ENCODE assay signal across 8 cellular contexts in genomic region chr19:55461259-55461973, GRCh38. TPM values are rescaled to one million over a fixed set of nuclear protein-coding genes. Genes with fewer than 3 reads are reported as not detected.
DNase-seq lines count a peak whose midpoint lies in the region; ATAC-seq lines count a peak whose summit lies in the region.

A gene with protein sequence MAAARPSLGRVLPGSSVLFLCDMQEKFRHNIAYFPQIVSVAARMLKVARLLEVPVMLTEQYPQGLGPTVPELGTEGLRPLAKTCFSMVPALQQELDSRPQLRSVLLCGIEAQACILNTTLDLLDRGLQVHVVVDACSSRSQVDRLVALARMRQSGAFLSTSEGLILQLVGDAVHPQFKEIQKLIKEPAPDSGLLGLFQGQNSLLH (minus strand): TSS chr19:55461642. CDS start chr19:55456486, 5,156 bp downstream.

- ATAC-seq in GM19023 (IDR thresholded peaks at IDR 0.05; ENCODE audit: unreplicated experiment) (peak; percentile 93), HG03280 (IDR thresholded peaks at IDR 0.05; ENCODE audit: unreplicated experiment) (peak; percentile 94)

- no peaks in the 10 kb centered on the region for H3K9me3 Mint-ChIP-seq in immature natural killer cell

- peak within 1 kb of the TSS; percentile 84 to 95 (median 89) for H3K27ac Mint-ChIP-seq in immature natural killer cell

- H3K27me3 Mint-ChIP-seq in immature natural killer cell (ENCODE audit: low read depth in 3 of 3): peaks cover 6 to 9% (median 8%) of the 10 kb centered on the region in 3 donors

- peak; percentile 99 for DNase-seq in AG08396 (ENCODE audit: low spot score)
- DNase-seq in NCI-H345 treated with DMSO at 0.1 percent for 48 hours (lab: John Stamatoyannopoulos, UW; ENCODE audit: unreplicated experiment): peak; percentile 93
- peak; percentile 100 for DNase-seq in activated CD4-positive, CD25-positive, alpha-beta regulatory T cell (lab: John Stamatoyannopoulos, UW)
- DNase-seq in central memory CD4-positive, alpha-beta T cell: peak; percentile 100
- peak; percentile 100 for DNase-seq in immature natural killer cell
- peak; percentile 100 for DNase-seq in smooth muscle cell of the brain vasculature (ENCODE audit: low read depth, low spot score)

- peaks cover 19 to 25% of the 10 kb centered on the region in 2 donors for H3K4me1 Mint-ChIP-seq in immature natural killer cell

- peak within 1 kb of the TSS; percentile 82 to 93 (median 90) for H3K4me3 Mint-ChIP-seq in immature natural killer cell

- H3K36me3 Mint-ChIP-seq in immature natural killer cell: no peaks in the 10 kb centered on the region

RNA-seq across cellular contexts. Expression of the gene that starts here (rescaled TPM):
- polyA plus RNA-seq in immature natural killer cell: 10 to 100 TPM; 30.4 to 46.0 (median 34.2) TPM

Comparison
In these comparisons a context has a peak if more than half of its experiments do, and no peak if none do; other contexts are left out.
1. Peak in every context shown above with its lines: DNase-seq and ATAC-seq.